Comparison of ENCODE assay signal across 8 cellular contexts in genomic region chr1:40385437-40386310, GRCh38. TPM values are rescaled to one million over a fixed set of nuclear protein-coding genes. Genes with fewer than 3 reads are reported as not detected.
DNase-seq lines count a peak whose midpoint lies in the region; ATAC-seq and TF ChIP-seq lines count a peak whose summit lies in the region.

No MANE protein-coding gene starts in this region.

- DNase-seq in SIG-M5 treated with dmso at 0.1 percent for 504 hours (lab: John Stamatoyannopoulos, UW; ENCODE audit: unreplicated experiment) (peak; percentile 91), cardiac fibroblast (ENCODE audit: low read depth in 2 of 2) (peak; percentile 35 to 39), natural killer cell (peak; percentile 37), EL (no peak), dedifferentiated amniotic fluid mesenchymal stem cell (ENCODE audit: extremely low spot score) (no peak), mesendoderm (no peak)

- TF ChIP-seq CTCF in cardiac fibroblast (IDR thresholded peaks at IDR 0.05; ENCODE audit: low read depth, low read length) (no peak), natural killer cell (IDR thresholded peaks at IDR 0.05) (no peak)

- no peak overlapping the region for H3K23ac ChIP-seq in mesendoderm (ENCODE audit: low read length)

- ATAC-seq in GM18868 (IDR thresholded peaks at IDR 0.05; ENCODE audit: unreplicated experiment) (peak; percentile 70), HG02885 (IDR thresholded peaks at IDR 0.05; ENCODE audit: poor library complexity, unreplicated experiment) (peak; percentile 74), natural killer cell (peak; percentile 75 to 91 (median 87))

- H3K27ac Mint-ChIP-seq in natural killer cell, result peak overlapping the region; percentile 98 to 99

- WGBS in mesendoderm (ENCODE audit: extremely low coverage, insufficient coverage, low lambda C conversion rate), result no CpG with 5 or more reads among the region's 4 CpGs

- H3K9ac ChIP-seq in mesendoderm (ENCODE audit: low read length), result no peak overlapping the region

- no peaks in the 10 kb centered on the region for H3K9me3 Mint-ChIP-seq in natural killer cell

- no peaks in the 10 kb centered on the region for H3K27me3 Mint-ChIP-seq in natural killer cell (ENCODE audit: low read depth in 2 of 2)

- no peak overlapping the region for H3K18ac ChIP-seq in mesendoderm (ENCODE audit: low read length)

- H2BK5ac ChIP-seq in mesendoderm (ENCODE audit: low read length), result no peak overlapping the region

- H3K36me3 ChIP-seq in mesendoderm (ENCODE audit: control insufficient read depth, insufficient read depth, low read length), result no peaks in the 10 kb centered on the region

- no peak overlapping the region for H2AK5ac ChIP-seq in mesendoderm (ENCODE audit: low read length)

- H3K4me3 Mint-ChIP-seq in natural killer cell, result peak overlapping the region; percentile 87

- no peak overlapping the region for H3K56ac ChIP-seq in mesendoderm (ENCODE audit: low read length)

- peaks cover 87% of the 10 kb centered on the region in 2 donors for H3K4me1 Mint-ChIP-seq in natural killer cell

- no peaks in the 10 kb centered on the region for H3K4me1 ChIP-seq in mesendoderm (ENCODE audit: control insufficient read depth, low read depth, low read length)

- no peak overlapping the region for H3K27ac ChIP-seq in mesendoderm (ENCODE audit: low read depth, low read length)

- no peak overlapping the region for H4K5ac ChIP-seq in mesendoderm (ENCODE audit: low read length)

- H3K4me2 ChIP-seq in mesendoderm (ENCODE audit: low read length), result no peak overlapping the region

- no peaks in the 10 kb centered on the region for H3K36me3 Mint-ChIP-seq in natural killer cell

- H2BK15ac ChIP-seq in mesendoderm (replicated peaks; ENCODE audit: low read depth), result no peak overlapping the region

- H3K4ac ChIP-seq in mesendoderm (ENCODE audit: low read depth, low read length), result no peak overlapping the region

- intact Hi-C loops in natural killer cell (cut with micrococcal nuclease), result loop anchor here (1.0 to 2.0 kb wide), 3 partner anchors 9 to 224 kb away; partner anchors contain the start of gene RLF

- H2BK120ac ChIP-seq in mesendoderm (ENCODE audit: low read depth, low read length), result no peak overlapping the region

- H3K4me3 ChIP-seq in cardiac fibroblast (replicated peaks in 1 of 2; ENCODE audit: low read depth in 2 of 2, low read length in 2 of 2) (no peak overlapping the region), mesendoderm (ENCODE audit: low read length) (no peak overlapping the region)

- H4K8ac ChIP-seq in mesendoderm (ENCODE audit: low read depth, low read length), result no peak overlapping the region

- peaks cover 2% of the 10 kb centered on the region for H3K79me1 ChIP-seq in mesendoderm (ENCODE audit: low read length)

- no peaks in the 10 kb centered on the region for H3K79me2 ChIP-seq in mesendoderm (ENCODE audit: control insufficient read depth, insufficient read depth, low read length)

- no peaks in the 10 kb centered on the region for H3K27me3 ChIP-seq in mesendoderm (ENCODE audit: insufficient read depth, low read length, poor library complexity)

RNA-seq across cellular contexts. Expression of gene SMAP2, which starts 12.1 kb away (rescaled TPM):
- 100 to 1,000 TPM in 2 of 3 donors, 10 to 100 TPM in 1; 95.0 to 136 (median 127) TPM for total RNA-seq in natural killer cell
- polyA plus RNA-seq in mesendoderm (2013, experiment 1 of 2), result 7.1 TPM
- polyA plus RNA-seq in mesendoderm (2013, experiment 2 of 2), result 7.3 TPM

Comparison
In these comparisons a context has a peak if more than half of its experiments do, and no peak if none do; other contexts are left out.
1. DNase-seq: peak in SIG-M5 treated with dmso at 0.1 percent for 504 hours (single experiment), cardiac fibroblast (2 of 2) and natural killer cell (single experiment); none in EL (single experiment), dedifferentiated amniotic fluid mesenchymal stem cell (single experiment) and mesendoderm (single experiment).
2. Peak in every context shown above with its lines, with median percentiles within 50 percentile points of each other: ATAC-seq.